23 cellular contexts compared by ENCODE assay signal in genomic region chr7:98348726-98349474, GRCh38. TPM values are rescaled to one million over a fixed set of nuclear protein-coding genes. Genes with fewer than 3 reads are reported as not detected.
DNase-seq lines count a peak whose midpoint lies in the region; ATAC-seq, FAIRE-seq and TF ChIP-seq lines count a peak whose summit lies in the region.
"Had no signal": no experiment of that assay in that cellular context is flagged by ENCODE, and none has a peak within 500 bp of the region (broad histone marks: within the 10 kb centered on the region; RNA-seq: fewer than 3 reads in every experiment).

No MANE protein-coding gene starts in this region.

- intact Hi-C loops in Panc1 (cut with micrococcal nuclease; ENCODE audit: unreplicated experiment) = no loop called here

- BruUV-seq in Panc1 (replicated peaks; lab: Mats Ljungman, UMichigan) = no TSS peak

- in situ Hi-C loops in Panc1 (cut with HindIII; ENCODE audit: low pct_unique_long_range_greater_than_20kb, low sequenced_read_pairs) = no loop called here

- CTCF ChIA-PET in Panc1 (lab: Charles Lee) = no interaction called here

- 86 to 88% methylated on average over 23 of the region's 23 CpGs for WGBS in lung, 2 donors

- peak; percentile 32 for FAIRE-seq in urothelium cell line (lab: Jason Lieb, UNC)

- ATAC-seq in Panc1 (peak; percentile 54), lung (ENCODE audit: insufficient read depth, low FRiP score) (no peak)

- H3K27ac ChIP-seq in Panc1 (ENCODE audit: low read length) = peak overlapping the region; percentile 48
- no peak overlapping the region for H3K27ac ChIP-seq in lung (ENCODE audit: low read depth in 1 of 2, low read length in 1 of 2)
- H3K27ac ChIP-seq: GM23248, thyroid gland had no signal

- H3K4me3 ChIP-seq in Panc1 (ENCODE audit: low read depth in 2 of 2, low read length in 2 of 2) (no peak overlapping the region), lung (no peak overlapping the region)
- H3K4me3 ChIP-seq: GM23248, thyroid gland had no signal

- H3K36me3 ChIP-seq in Panc1 (ENCODE audit: control insufficient read depth, insufficient read depth, low read length) (no peaks in the 10 kb centered on the region; the same call in 1 of the 2 replicates), lung (ENCODE audit: control insufficient read depth in 2 of 2, insufficient read depth in 2 of 2, low read length in 2 of 2) (no peaks in the 10 kb centered on the region)
- H3K36me3 ChIP-seq: BE2C, thyroid gland had no signal

- H3K4me1 ChIP-seq in Panc1 (ENCODE audit: control insufficient read depth, insufficient read depth, low read length) = peaks cover 45% of the 10 kb centered on the region
- H3K4me1 ChIP-seq in lung (ENCODE audit: control insufficient read depth in 2 of 2, insufficient read depth in 2 of 2, low read length in 2 of 2) = no peaks in the 10 kb centered on the region
- H3K4me1 ChIP-seq: BE2C had no signal

- no peaks in the 10 kb centered on the region for H3K27me3 ChIP-seq in Panc1 (ENCODE audit: control insufficient read depth, insufficient read depth, low read length)
- H3K27me3 ChIP-seq in lung (ENCODE audit: control insufficient read depth, insufficient read depth) = no peaks in the 10 kb centered on the region
- H3K27me3 ChIP-seq: BE2C, thyroid gland had no signal

- no peak for TF ChIP-seq CTCF in Panc1 (IDR thresholded peaks at IDR 0.05)
- no peak for TF ChIP-seq CTCF in lung (IDR thresholded peaks at IDR 0.05; ENCODE audit: control extremely low read depth, extremely low read depth)

- POLR2A ChIA-PET in Panc1 (lab: Charles Lee) = interaction anchor here (0.6 kb wide), 1 partner anchor 11 kb away, joined by 8 read pairs; no protein-coding TSS in a partner anchor

- no peaks in the 10 kb centered on the region for H3K9me3 ChIP-seq in Panc1 (ENCODE audit: control insufficient read depth, insufficient read depth, low read depth, low read length)
- no peaks in the 10 kb centered on the region for H3K9me3 ChIP-seq in lung (ENCODE audit: control insufficient read depth in 2 of 2, insufficient read depth in 1 of 2, low read length in 1 of 2)
- H3K9me3 ChIP-seq: BE2C, thyroid gland had no signal

- peak; percentile 10 for DNase-seq in SIG-M5 treated with dmso at 0.1 percent for 504 hours (lab: John Stamatoyannopoulos, UW; ENCODE audit: unreplicated experiment)
- DNase-seq in SIG-M5 (lab: John Stamatoyannopoulos, UW) = no peak
- DNase-seq in Panc1 (ENCODE audit: low read depth, low spot score) = no peak
- peak; percentile 44 for DNase-seq in lung (ENCODE audit: low spot score)
- DNase-seq in urothelium cell line (ENCODE audit: low spot score) = no peak
- DNase-seq in foreskin melanocyte = no peak
- no peak for DNase-seq in GM19240 (ENCODE audit: insufficient read length, low spot score)
- no peak for DNase-seq in NCI-H2227 treated with DMSO at 0.1 percent for 48 hours (lab: John Stamatoyannopoulos, UW)
- DNase-seq: activated CD4-positive, alpha-beta memory T cell treated with anti-CD3 and anti-CD28 coated beads for 36 hours; activated CD4-positive, CD25-positive, alpha-beta regulatory T cell; activated naive CD8-positive, alpha-beta T cell treated with anti-CD3 and anti-CD28 coated beads, Interleukin-2, amount 10 ng/mL, durations not matched to agents 7 days and 5 days; BE2C; COR-L47; effector CD4-positive, alpha-beta T cell; foreskin fibroblast; GM23248; immature natural killer cell; NCI-H2029 treated with DMSO at 0.1 percent for 48 hours; nucleus accumbens; stimulated activated CD4-positive, alpha-beta T cell treated with anti-CD3 and anti-CD28 coated beads, Interleukin-4, amount 100 ng/mL, for 1 hour; stimulated activated naive CD4-positive, alpha-beta T cell treated with Interleukin-2 at 50 U/mL for 16 hours; T1000; thyroid gland had no signal

RNA-seq across cellular contexts. Expression of gene BAIAP2L1, which starts 52.0 kb away (rescaled TPM):
- total RNA-seq in Panc1 (2021; ENCODE audit: unreplicated experiment) (120 TPM), lung (10 to 100 TPM; 24.7 to 29.2 TPM)
- polyA plus RNA-seq in Panc1 (2012; ENCODE audit: insufficient read length) = 108 TPM
- polyA plus RNA-seq in lung = 10 to 100 TPM; 12.5 to 15.1 TPM

Comparison
In these comparisons a context has a peak if more than half of its experiments do, and no peak if none do; other contexts are left out.
1. DNase-seq: peak in SIG-M5 treated with dmso at 0.1 percent for 504 hours (single experiment) and lung (single experiment); none in SIG-M5 (single experiment), Panc1 (single experiment), urothelium cell line (single experiment), foreskin melanocyte (single experiment), GM19240 (single experiment) and NCI-H2227 treated with DMSO at 0.1 percent for 48 hours (single experiment).